In the genomic region with DNA sequence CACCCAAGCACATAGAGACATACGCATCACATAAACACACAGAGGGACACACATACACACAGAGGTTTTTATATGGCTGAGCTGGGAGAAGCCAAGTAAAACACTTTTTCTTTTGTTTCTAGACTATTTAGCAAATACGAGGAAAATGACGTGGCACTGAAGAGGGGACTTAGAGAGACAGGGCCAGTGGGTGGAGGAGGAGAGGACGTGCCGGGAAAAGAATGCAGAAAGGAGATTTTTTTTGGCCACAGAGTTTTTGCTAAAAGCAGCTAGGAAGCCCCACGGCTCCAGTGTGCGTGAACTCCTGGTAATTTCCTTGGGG, we compare ENCODE assay signal across 8 cellular contexts.
A peak's percentile ranks its signal among the peaks of the same experiment; 100 is the strongest.
DNase-seq lines count a peak whose midpoint lies in the region; ATAC-seq and TF ChIP-seq lines count a peak whose summit lies in the region.

No MANE protein-coding gene starts in this region.

- no peaks in the 10 kb centered on the region for H3K9me3 ChIP-seq in HUES6 (ENCODE audit: control insufficient read depth, insufficient read depth, low read depth, low read length)

- no peak for TF ChIP-seq POLR2A in lower leg skin (IDR thresholded peaks at IDR 0.05)

- peaks cover 6% of the 10 kb centered on the region for H3K27me3 Mint-ChIP-seq in endothelial cell (ENCODE audit: unreplicated experiment)

- H3K36me3 Mint-ChIP-seq in endothelial cell (ENCODE audit: low read depth, unreplicated experiment), result no peaks in the 10 kb centered on the region

- ATAC-seq in GM19438 (IDR thresholded peaks at IDR 0.05; ENCODE audit: low read depth, unreplicated experiment) (peak; percentile 0), GM19467 (IDR thresholded peaks at IDR 0.05; ENCODE audit: unreplicated experiment) (no peak), GM18519 (IDR thresholded peaks at IDR 0.05; ENCODE audit: low FRiP score, unreplicated experiment) (no peak)

- intact Hi-C loops in lower leg skin (cut with DNase I; ENCODE audit: low total_unique reads), result no loop called here

- no peaks in the 10 kb centered on the region for H3K27me3 ChIP-seq in HUES6 (ENCODE audit: control insufficient read depth, insufficient read depth, low read length)

- H3K9ac ChIP-seq in HUES6 (ENCODE audit: low read length), result peak overlapping the region; percentile 75

- peak overlapping the region; percentile 35 for H3K4me3 ChIP-seq in HUES6 (ENCODE audit: low read depth, low read length)
- H3K4me3 ChIP-seq in retinal pigment epithelial cell (ENCODE audit: low read length), result peak overlapping the region; percentile 22
- H3K4me3 ChIP-seq in lower leg skin (ENCODE audit: low read depth, poor library complexity, severe bottlenecking), result no peak overlapping the region

- WGBS in lower leg skin, 2 donors, result 23 to 30% methylated on average over 7 of the region's 7 CpGs

- peaks cover 44% of the 10 kb centered on the region for H3K4me1 Mint-ChIP-seq in endothelial cell (ENCODE audit: unreplicated experiment)

- peak overlapping the region; percentile 96 for H3K27ac Mint-ChIP-seq in endothelial cell (ENCODE audit: unreplicated experiment)

- DNase-seq in endothelial cell (ENCODE audit: low spot score), result no peak
- no peak for DNase-seq in retinal pigment epithelial cell (ENCODE audit: low read depth)
- no peak for DNase-seq in NCI-H1092 (lab: John Stamatoyannopoulos, UW)
- no peak for DNase-seq in lower leg skin (ENCODE audit: low spot score in 2 of 2)

- H3K9me3 Mint-ChIP-seq in endothelial cell (ENCODE audit: unreplicated experiment), result no peaks in the 10 kb centered on the region

- H3K4me3 Mint-ChIP-seq in endothelial cell (ENCODE audit: unreplicated experiment), result peak overlapping the region; percentile 29

- H3K36me3 ChIP-seq in HUES6 (ENCODE audit: control insufficient read depth, insufficient read depth, low read length), result no peaks in the 10 kb centered on the region

- peak overlapping the region; percentile 90 for H3K27ac ChIP-seq in HUES6 (ENCODE audit: low read depth, low read length)

- H3K4me1 ChIP-seq in HUES6 (ENCODE audit: control insufficient read depth, insufficient read depth, low read length), result peaks cover 45% of the 10 kb centered on the region

- TF ChIP-seq CTCF in endothelial cell (IDR thresholded peaks at IDR 0.05; ENCODE audit: unreplicated experiment), result no peak
- no peak for TF ChIP-seq CTCF in retinal pigment epithelial cell (conservative IDR thresholded peaks at IDR 0.05; ENCODE audit: low read depth, low read length)
- TF ChIP-seq CTCF in lower leg skin (IDR thresholded peaks at IDR 0.05), result no peak
